ENCODE assay signal across 8 cellular contexts in the genomic region with DNA sequence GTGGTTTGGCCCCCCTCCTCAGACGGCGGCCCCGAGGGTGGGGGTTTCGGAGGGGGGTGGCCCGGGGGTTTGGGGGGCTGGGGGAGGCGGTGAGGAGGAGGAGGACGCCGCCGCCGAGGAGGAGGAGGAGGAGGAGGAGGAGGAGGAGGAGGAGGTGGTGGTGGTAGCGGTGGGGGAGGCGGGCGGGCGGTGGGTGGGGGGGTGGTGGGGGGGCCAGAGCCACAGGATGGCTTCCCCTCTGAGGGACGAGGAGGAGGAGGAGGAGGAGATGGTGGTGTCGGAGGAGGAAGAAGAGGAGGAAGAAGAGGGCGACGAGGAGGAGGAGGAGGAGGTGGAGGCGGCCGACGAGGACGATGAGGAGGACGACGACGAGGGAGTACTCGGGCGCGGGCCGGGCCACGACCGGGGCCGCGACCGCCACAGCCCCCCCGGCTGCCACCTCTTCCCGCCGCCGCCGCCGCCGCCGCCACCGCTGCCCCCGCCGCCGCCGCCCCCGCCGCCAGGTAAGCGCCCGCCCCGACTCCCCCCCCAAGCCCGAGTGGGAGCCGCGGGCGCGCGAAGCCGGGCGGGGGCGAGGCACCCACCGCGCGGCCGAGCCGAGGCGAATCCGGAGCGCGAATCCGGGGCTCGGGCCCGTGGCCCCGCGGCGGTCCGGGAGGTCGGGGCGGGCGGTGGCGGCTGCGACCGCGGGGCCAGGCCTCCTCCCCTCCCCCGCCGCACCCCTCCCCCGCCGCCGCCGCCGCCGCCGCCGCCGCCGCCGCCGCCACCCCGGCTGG. TPM values are rescaled to one million over a fixed set of nuclear protein-coding genes. Genes with fewer than 3 reads are reported as not detected.
A peak's percentile ranks its signal among the peaks of the same experiment; 100 is the strongest.
DNase-seq lines count a peak whose midpoint lies in the region; TF ChIP-seq lines count a peak whose summit lies in the region.

No MANE protein-coding gene starts in this region.

- peaks cover 1% of the 10 kb centered on the region for H3K79me2 ChIP-seq in mesendoderm (ENCODE audit: control insufficient read depth, insufficient read depth, low read length)

- CTCF ChIA-PET in MCF 10A (lab: Yijun Ruan, JAX): no interaction called here

- intact Hi-C loops in MCF 10A (cut with micrococcal nuclease): no loop called here

- no peak overlapping the region for H2AK5ac ChIP-seq in mesendoderm (ENCODE audit: low read length)

- TF ChIP-seq CTCF in MCF 10A (IDR thresholded peaks at IDR 0.05; ENCODE audit: unreplicated experiment): no peak

- H3K79me1 ChIP-seq in mesendoderm (ENCODE audit: low read length): peaks cover 5% of the 10 kb centered on the region

- H3K36me3 ChIP-seq in mesendoderm (ENCODE audit: control insufficient read depth, insufficient read depth, low read length) (peaks cover 9% of the 10 kb centered on the region), subcutaneous abdominal adipose tissue (ENCODE audit: control insufficient read depth in 5 of 5, insufficient read depth in 5 of 5, low read length in 5 of 5) (peaks cover 0 to 18% (median 4%) of the 10 kb centered on the region in 5 donors)

- H3K27ac ChIP-seq in mesendoderm (ENCODE audit: low read depth, low read length): no peak overlapping the region
- H3K27ac ChIP-seq in subcutaneous abdominal adipose tissue (ENCODE audit: low read depth, low read length): no peak overlapping the region

- no CpG with 5 or more reads among the region's 99 CpGs for WGBS in mesendoderm (ENCODE audit: extremely low coverage, insufficient coverage, low lambda C conversion rate)

- H2BK15ac ChIP-seq in mesendoderm (replicated peaks; ENCODE audit: low read depth): no peak overlapping the region

- H3K4ac ChIP-seq in mesendoderm (ENCODE audit: low read depth, low read length): peak overlapping the region; percentile 89

- H3K9me3 ChIP-seq in subcutaneous abdominal adipose tissue (ENCODE audit: control insufficient read depth in 5 of 5, low read length in 5 of 5): no peaks in the 10 kb centered on the region

- no peak overlapping the region for H3K4me3 Mint-ChIP-seq in MCF 10A (ENCODE audit: unreplicated experiment)

- no peaks in the 10 kb centered on the region for H3K27me3 Mint-ChIP-seq in MCF 10A (ENCODE audit: insufficient read depth, unreplicated experiment)

- H4K5ac ChIP-seq in mesendoderm (ENCODE audit: low read length): no peak overlapping the region

- no peak overlapping the region for H3K4me2 ChIP-seq in mesendoderm (ENCODE audit: low read length)

- H3K27me3 ChIP-seq in mesendoderm (ENCODE audit: insufficient read depth, low read length, poor library complexity): no peaks in the 10 kb centered on the region
- peaks cover 0 to 13% (median 6%) of the 10 kb centered on the region in 5 donors for H3K27me3 ChIP-seq in subcutaneous abdominal adipose tissue (ENCODE audit: control insufficient read depth in 5 of 5, insufficient read depth in 4 of 5, low read length in 5 of 5)

- H3K4me1 ChIP-seq in mesendoderm (ENCODE audit: control insufficient read depth, low read depth, low read length): peaks cover 13% of the 10 kb centered on the region
- H3K4me1 ChIP-seq in subcutaneous abdominal adipose tissue (ENCODE audit: control insufficient read depth in 5 of 5, insufficient read depth in 5 of 5, low read length in 5 of 5): peaks cover 14 to 59% (median 47%) of the 10 kb centered on the region in 5 donors

- no peak overlapping the region for H3K23ac ChIP-seq in mesendoderm (ENCODE audit: low read length)

- H4K8ac ChIP-seq in mesendoderm (ENCODE audit: low read depth, low read length): no peak overlapping the region

- POLR2A ChIA-PET in MCF 10A (lab: Yijun Ruan, JAX): interaction anchor here (0.5 to 2.5 kb wide), 5 partner anchors 8 to 48 kb away, joined by 3 to 23 read pairs (median 4); partner anchors contain the start of genes CYB5D1 and NAA38

- DNase-seq in DMS 273 (lab: John Stamatoyannopoulos, UW; ENCODE audit: unreplicated experiment) (peak; percentile 30), DMS 273 treated with DMSO at 0.1 percent for 48 hours (lab: John Stamatoyannopoulos, UW) (no peak), T-helper 1 cell (peak in 4 of 5 donors; percentile 22 to 57 (median 26)), MCF 10A (ENCODE audit: unreplicated experiment) (no peak), mesendoderm (no peak), Ammon's horn (ENCODE audit: low spot score) (no peak), inferior parietal cortex (ENCODE audit: extremely low spot score) (no peak)

- no peaks in the 10 kb centered on the region for H3K4me1 Mint-ChIP-seq in MCF 10A (ENCODE audit: insufficient read depth, unreplicated experiment)

- peak overlapping the region; percentile 95 for H3K56ac ChIP-seq in mesendoderm (ENCODE audit: low read length)

- peaks cover 8% of the 10 kb centered on the region for H3K36me3 Mint-ChIP-seq in MCF 10A (ENCODE audit: insufficient read depth, unreplicated experiment)

- peak overlapping the region; percentile 15 for H3K18ac ChIP-seq in mesendoderm (ENCODE audit: low read length)

- peak overlapping the region; percentile 69 for H2BK120ac ChIP-seq in mesendoderm (ENCODE audit: low read depth, low read length)

- H3K9me3 Mint-ChIP-seq in MCF 10A (ENCODE audit: unreplicated experiment): no peaks in the 10 kb centered on the region

- no peak overlapping the region for H2BK5ac ChIP-seq in mesendoderm (ENCODE audit: low read length)

- H3K9ac ChIP-seq in mesendoderm (ENCODE audit: low read length) (peak overlapping the region; percentile 83), subcutaneous abdominal adipose tissue (ENCODE audit: low read length in 5 of 5) (no peak overlapping the region)

- peak overlapping the region; percentile 46 for H3K27ac Mint-ChIP-seq in MCF 10A (ENCODE audit: low read depth, unreplicated experiment)

- BruUV-seq in MCF 10A (replicated peaks; lab: Mats Ljungman, UMichigan): no TSS peak

- H3K4me3 ChIP-seq in mesendoderm (ENCODE audit: low read length) (peak overlapping the region; percentile 58), subcutaneous abdominal adipose tissue (ENCODE audit: low read depth in 1 of 5, low read length in 5 of 5) (peak overlapping the region in 4 of 5 donors; percentile 56 to 79 (median 74))

RNA-seq across cellular contexts. Expression of gene CHD3, which starts 3.8 kb away (rescaled TPM):
- 78.5 and 87.1 TPM in 2 replicates for total RNA-seq in MCF 10A (2022)
- 10.2 TPM for polyA plus RNA-seq in mesendoderm (2013, experiment 1 of 2)
- 10.2 TPM for polyA plus RNA-seq in mesendoderm (2013, experiment 2 of 2)

RNA-seq across cellular contexts. Expression of gene CYB5D1, which starts 27.0 kb away (rescaled TPM):
- 23.1 and 23.2 TPM in 2 replicates for total RNA-seq in MCF 10A (2022)
- polyA plus RNA-seq in mesendoderm (2013, experiment 1 of 2): 12.7 TPM
- 13.3 TPM for polyA plus RNA-seq in mesendoderm (2013, experiment 2 of 2)

RNA-seq across cellular contexts. Expression of gene NAA38, which starts 27.4 kb away (rescaled TPM):
- 70.2 and 83.4 TPM in 2 replicates for total RNA-seq in MCF 10A (2022)
- 35.8 TPM for polyA plus RNA-seq in mesendoderm (2013, experiment 1 of 2)
- polyA plus RNA-seq in mesendoderm (2013, experiment 2 of 2): 33.4 TPM

RNA-seq across cellular contexts. Expression of gene TMEM88, which starts 29.9 kb away (rescaled TPM):
- 3.5 and 4.4 TPM in 2 replicates for total RNA-seq in MCF 10A (2022)
- polyA plus RNA-seq in mesendoderm (2013, experiment 1 of 2): 2.9 TPM
- polyA plus RNA-seq in mesendoderm (2013, experiment 2 of 2): 2.3 TPM

RNA-seq across cellular contexts. Expression of gene RNF227, which starts 31.3 kb away (rescaled TPM):
- total RNA-seq in MCF 10A (2022): 5.6 and 7.4 TPM in 2 replicates
- polyA plus RNA-seq in mesendoderm (2013, experiment 1 of 2): 0.29 TPM
- polyA plus RNA-seq in mesendoderm (2013, experiment 2 of 2): 0.28 TPM

Comparison
In these comparisons a context has a peak if more than half of its experiments do, and no peak if none do; other contexts are left out.
1. DNase-seq: peak in DMS 273 (single experiment) and T-helper 1 cell (4 of 5); none in DMS 273 treated with DMSO at 0.1 percent for 48 hours (single experiment), MCF 10A (single experiment), mesendoderm (single experiment), Ammon's horn (single experiment) and inferior parietal cortex (single experiment).